ENCODE assay signal across 2 cellular contexts in genomic region chr3:49421890-49422378, GRCh38.
A peak's percentile ranks its signal among the peaks of the same experiment; 100 is the strongest.
TF ChIP-seq lines count a peak whose summit lies in the region.

No MANE protein-coding gene starts in this region.

TF ChIP-seq in IMR-90, 13 proteins besides CTCF, POLR2A, EP300 and RAD21:
- TF ChIP-seq BHLHE40 (IDR thresholded peaks at IDR 0.05; ENCODE audit: low read depth, low read length) (no peak), USF2 (IDR thresholded peaks at IDR 0.05; ENCODE audit: low read depth, low read length) (no peak), CHD1 (IDR thresholded peaks at IDR 0.05; ENCODE audit: low read depth, low read length) (no peak), NFE2L2 (IDR thresholded peaks at IDR 0.05; ENCODE audit: low read depth, low read length) (no peak), SMC3 (IDR thresholded peaks at IDR 0.05; ENCODE audit: low read depth, low read length) (no peak), MAZ (IDR thresholded peaks at IDR 0.05; ENCODE audit: borderline replicate concordance, low read depth, low read length) (no peak), RFX5 (IDR thresholded peaks at IDR 0.05; ENCODE audit: low read depth, low read length) (no peak), MXI1 (IDR thresholded peaks at IDR 0.05; ENCODE audit: borderline replicate concordance, low read depth, low read length) (no peak), RCOR1 (IDR thresholded peaks at IDR 0.05; ENCODE audit: insufficient replicate concordance, low read length) (no peak), CEBPB (IDR thresholded peaks at IDR 0.05; ENCODE audit: low read depth, low read length) (no peak), MAFK (IDR thresholded peaks at IDR 0.05; ENCODE audit: low read depth, low read length) (no peak), ELK1 (IDR thresholded peaks at IDR 0.05; ENCODE audit: borderline replicate concordance, low read depth, low read length) (no peak), FOS (IDR thresholded peaks at IDR 0.05; ENCODE audit: low read depth, low read length) (no peak)

TF ChIP-seq in HepG2, 621 proteins besides CTCF, POLR2A, EP300 and RAD21 (continues in another document):
- TF ChIP-seq KLF11 (CRISPR knock-in tag; IDR thresholded peaks at IDR 0.05) = 0 out of 2 replicates have a peak, but pooled peaks have one; percentile 43
- peak; percentile 70; the same call in 1 of the 2 replicates for TF ChIP-seq PHF8 (CRISPR knock-in tag; IDR thresholded peaks at IDR 0.05)
- 0 out of 2 replicates have a peak, but pooled peaks have one; percentile 23 for TF ChIP-seq ZNF225 (CRISPR knock-in tag; IDR thresholded peaks at IDR 0.05)
- peak; percentile 78; the same call in 1 of the 2 replicates for TF ChIP-seq ZFP91 (CRISPR knock-in tag; IDR thresholded peaks at IDR 0.05; ENCODE audit: borderline replicate concordance)
- no peak for TF ChIP-seq ZBTB49 (CRISPR knock-in tag; IDR thresholded peaks at IDR 0.05; ENCODE audit: borderline replicate concordance)
- no peak for TF ChIP-seq TARDBP (CRISPR knock-in tag; IDR thresholded peaks at IDR 0.05)
- TF ChIP-seq ZBTB4 (CRISPR knock-in tag; IDR thresholded peaks at IDR 0.05; ENCODE audit: borderline replicate concordance) = no peak
- peak; percentile 75; the same call in 1 of the 2 replicates for TF ChIP-seq KDM2A (CRISPR knock-in tag; IDR thresholded peaks at IDR 0.05; ENCODE audit: borderline replicate concordance, low read depth)
- no peak for TF ChIP-seq ZNF558 (CRISPR knock-in tag; IDR thresholded peaks at IDR 0.05; ENCODE audit: borderline replicate concordance)
- TF ChIP-seq PBX3 (CRISPR knock-in tag; IDR thresholded peaks at IDR 0.05; ENCODE audit: borderline replicate concordance) = no peak
- 0 out of 2 replicates have a peak, but pooled peaks have one; percentile 61 for TF ChIP-seq ZBTB46 (CRISPR knock-in tag; IDR thresholded peaks at IDR 0.05; ENCODE audit: borderline replicate concordance)
- no peak for TF ChIP-seq ZNF484 (CRISPR knock-in tag; IDR thresholded peaks at IDR 0.05; ENCODE audit: borderline replicate concordance, low read depth)
- TF ChIP-seq ZNF232 (CRISPR knock-in tag; IDR thresholded peaks at IDR 0.05; ENCODE audit: borderline replicate concordance) = 0 out of 2 replicates have a peak, but pooled peaks have one; percentile 9
- TF ChIP-seq HOXD1 (CRISPR knock-in tag; IDR thresholded peaks at IDR 0.05) = 0 out of 2 replicates have a peak, but pooled peaks have one; percentile 2
- no peak; the same call in 1 of the 2 replicates for TF ChIP-seq ZNF414 (CRISPR knock-in tag; IDR thresholded peaks at IDR 0.05)
- peak; percentile 66; the same call in 1 of the 2 replicates for TF ChIP-seq TFDP1 (CRISPR knock-in tag; IDR thresholded peaks at IDR 0.05; ENCODE audit: borderline replicate concordance)
- no peak for TF ChIP-seq KIAA2018 (CRISPR knock-in tag; IDR thresholded peaks at IDR 0.05; ENCODE audit: borderline replicate concordance)
- TF ChIP-seq TFDP2 (CRISPR knock-in tag; IDR thresholded peaks at IDR 0.05) = peak; percentile 36; the same call in 1 of the 2 replicates
- TF ChIP-seq ZNF570 (CRISPR knock-in tag; IDR thresholded peaks at IDR 0.05; ENCODE audit: borderline replicate concordance) = 0 out of 2 replicates have a peak, but pooled peaks have one; percentile 33
- no peak for TF ChIP-seq SYNCRIP (IDR thresholded peaks at IDR 0.05; ENCODE audit: insufficient read depth, low read depth, low read length)
- TF ChIP-seq GABPB1 (CRISPR knock-in tag; IDR thresholded peaks at IDR 0.05) = no peak
